1 cellular context compared by ENCODE assay signal in genomic region chr15:48304398-48304797, GRCh38.
TF ChIP-seq lines count a peak whose summit lies in the region.

No MANE protein-coding gene starts in this region.

TF ChIP-seq in H1, 55 proteins besides CTCF, POLR2A, EP300 and RAD21:
- no peak for TF ChIP-seq YY1 (IDR thresholded peaks at IDR 0.05; ENCODE audit: low read depth, low read length)
